2 cellular contexts compared by ENCODE assay signal in the genomic region with DNA sequence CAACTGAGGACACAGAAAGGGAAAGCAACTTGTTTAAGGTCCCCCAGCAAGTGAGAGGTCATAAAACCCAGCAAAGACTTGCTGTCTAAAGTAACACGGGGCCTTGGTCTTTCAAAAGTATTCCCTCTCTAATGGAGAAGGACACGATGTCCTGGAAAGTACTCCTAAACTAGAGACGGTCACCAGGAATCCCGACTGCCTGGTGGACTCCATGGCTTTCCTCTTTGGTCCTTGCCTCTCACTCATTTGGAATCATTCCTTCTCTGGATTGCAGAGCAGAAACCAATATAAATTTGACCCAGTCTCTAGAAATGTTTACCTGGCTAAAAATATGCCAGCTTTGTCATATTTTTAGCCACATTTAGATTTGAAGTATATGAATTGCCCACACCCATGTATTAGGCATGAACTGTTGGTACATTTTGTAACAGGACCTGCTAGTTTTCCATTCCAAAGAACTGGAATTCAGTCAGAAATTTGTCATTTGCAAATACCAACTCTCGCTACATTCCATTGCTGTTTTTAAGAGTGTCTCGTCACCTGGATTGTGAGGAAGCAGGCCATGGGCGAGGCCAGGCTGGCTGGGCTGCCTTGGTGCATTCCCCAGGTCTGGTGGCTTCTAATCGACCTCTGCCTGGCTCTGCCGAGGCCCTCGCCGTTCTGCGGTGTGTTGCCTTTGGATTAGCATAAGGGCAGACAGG.
TF ChIP-seq lines count a peak whose summit lies in the region.

No MANE protein-coding gene starts in this region.

TF ChIP-seq in liver, 16 proteins besides CTCF, POLR2A, EP300 and RAD21 (continued from another document):
- TF ChIP-seq EGR1 (IDR thresholded peaks at IDR 0.05; ENCODE audit: low read depth in 2 of 2) = no peak
- TF ChIP-seq FOXA2 (IDR thresholded peaks at IDR 0.05) = no peak
- no peak for TF ChIP-seq NR2F2 (IDR thresholded peaks at IDR 0.05)
- TF ChIP-seq, protein P1, sequence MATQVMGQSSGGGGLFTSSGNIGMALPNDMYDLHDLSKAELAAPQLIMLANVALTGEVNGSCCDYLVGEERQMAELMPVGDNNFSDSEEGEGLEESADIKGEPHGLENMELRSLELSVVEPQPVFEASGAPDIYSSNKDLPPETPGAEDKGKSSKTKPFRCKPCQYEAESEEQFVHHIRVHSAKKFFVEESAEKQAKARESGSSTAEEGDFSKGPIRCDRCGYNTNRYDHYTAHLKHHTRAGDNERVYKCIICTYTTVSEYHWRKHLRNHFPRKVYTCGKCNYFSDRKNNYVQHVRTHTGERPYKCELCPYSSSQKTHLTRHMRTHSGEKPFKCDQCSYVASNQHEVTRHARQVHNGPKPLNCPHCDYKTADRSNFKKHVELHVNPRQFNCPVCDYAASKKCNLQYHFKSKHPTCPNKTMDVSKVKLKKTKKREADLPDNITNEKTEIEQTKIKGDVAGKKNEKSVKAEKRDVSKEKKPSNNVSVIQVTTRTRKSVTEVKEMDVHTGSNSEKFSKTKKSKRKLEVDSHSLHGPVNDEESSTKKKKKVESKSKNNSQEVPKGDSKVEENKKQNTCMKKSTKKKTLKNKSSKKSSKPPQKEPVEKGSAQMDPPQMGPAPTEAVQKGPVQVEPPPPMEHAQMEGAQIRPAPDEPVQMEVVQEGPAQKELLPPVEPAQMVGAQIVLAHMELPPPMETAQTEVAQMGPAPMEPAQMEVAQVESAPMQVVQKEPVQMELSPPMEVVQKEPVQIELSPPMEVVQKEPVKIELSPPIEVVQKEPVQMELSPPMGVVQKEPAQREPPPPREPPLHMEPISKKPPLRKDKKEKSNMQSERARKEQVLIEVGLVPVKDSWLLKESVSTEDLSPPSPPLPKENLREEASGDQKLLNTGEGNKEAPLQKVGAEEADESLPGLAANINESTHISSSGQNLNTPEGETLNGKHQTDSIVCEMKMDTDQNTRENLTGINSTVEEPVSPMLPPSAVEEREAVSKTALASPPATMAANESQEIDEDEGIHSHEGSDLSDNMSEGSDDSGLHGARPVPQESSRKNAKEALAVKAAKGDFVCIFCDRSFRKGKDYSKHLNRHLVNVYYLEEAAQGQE (IDR thresholded peaks at IDR 0.05) = no peak
- TF ChIP-seq SP1 (IDR thresholded peaks at IDR 0.05) = peak; percentile 16
- TF ChIP-seq, protein P2, sequence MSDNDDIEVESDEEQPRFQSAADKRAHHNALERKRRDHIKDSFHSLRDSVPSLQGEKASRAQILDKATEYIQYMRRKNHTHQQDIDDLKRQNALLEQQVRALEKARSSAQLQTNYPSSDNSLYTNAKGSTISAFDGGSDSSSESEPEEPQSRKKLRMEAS (IDR thresholded peaks at IDR 0.05) = no peak
- no peak for TF ChIP-seq TAF1 (conservative IDR thresholded peaks at IDR 0.05)
TF ChIP-seq in liver: peak in this region for 1.

TF ChIP-seq in HepG2, 621 proteins besides CTCF, POLR2A, EP300 and RAD21 (continued from another document):
- TF ChIP-seq NR2F1 (CRISPR knock-in tag; IDR thresholded peaks at IDR 0.05) = no peak
- no peak for TF ChIP-seq FOSL1 (CRISPR knock-in tag; IDR thresholded peaks at IDR 0.05; ENCODE audit: borderline replicate concordance)
- TF ChIP-seq, protein P3, sequence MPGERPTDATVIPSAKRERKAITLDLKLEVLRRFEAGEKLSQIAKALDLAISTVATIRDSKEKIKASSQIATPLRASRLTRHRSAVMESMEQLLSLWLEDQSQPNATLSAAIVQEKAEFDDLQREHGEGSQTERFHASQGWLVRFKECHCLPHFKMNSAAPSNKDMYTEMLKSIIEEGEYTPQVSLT (CRISPR knock-in tag; IDR thresholded peaks at IDR 0.05; ENCODE audit: borderline replicate concordance, low read depth) = no peak
- TF ChIP-seq SIX4 (CRISPR knock-in tag; IDR thresholded peaks at IDR 0.05) = no peak
- TF ChIP-seq ZNF816 (CRISPR knock-in tag; IDR thresholded peaks at IDR 0.05; ENCODE audit: borderline replicate concordance) = no peak
- TF ChIP-seq, protein P4, sequence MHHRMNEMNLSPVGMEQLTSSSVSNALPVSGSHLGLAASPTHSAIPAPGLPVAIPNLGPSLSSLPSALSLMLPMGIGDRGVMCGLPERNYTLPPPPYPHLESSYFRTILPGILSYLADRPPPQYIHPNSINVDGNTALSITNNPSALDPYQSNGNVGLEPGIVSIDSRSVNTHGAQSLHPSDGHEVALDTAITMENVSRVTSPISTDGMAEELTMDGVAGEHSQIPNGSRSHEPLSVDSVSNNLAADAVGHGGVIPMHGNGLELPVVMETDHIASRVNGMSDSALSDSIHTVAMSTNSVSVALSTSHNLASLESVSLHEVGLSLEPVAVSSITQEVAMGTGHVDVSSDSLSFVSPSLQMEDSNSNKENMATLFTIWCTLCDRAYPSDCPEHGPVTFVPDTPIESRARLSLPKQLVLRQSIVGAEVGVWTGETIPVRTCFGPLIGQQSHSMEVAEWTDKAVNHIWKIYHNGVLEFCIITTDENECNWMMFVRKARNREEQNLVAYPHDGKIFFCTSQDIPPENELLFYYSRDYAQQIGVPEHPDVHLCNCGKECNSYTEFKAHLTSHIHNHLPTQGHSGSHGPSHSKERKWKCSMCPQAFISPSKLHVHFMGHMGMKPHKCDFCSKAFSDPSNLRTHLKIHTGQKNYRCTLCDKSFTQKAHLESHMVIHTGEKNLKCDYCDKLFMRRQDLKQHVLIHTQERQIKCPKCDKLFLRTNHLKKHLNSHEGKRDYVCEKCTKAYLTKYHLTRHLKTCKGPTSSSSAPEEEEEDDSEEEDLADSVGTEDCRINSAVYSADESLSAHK (CRISPR knock-in tag; IDR thresholded peaks at IDR 0.05; ENCODE audit: borderline replicate concordance) = no peak
- TF ChIP-seq, protein P5, sequence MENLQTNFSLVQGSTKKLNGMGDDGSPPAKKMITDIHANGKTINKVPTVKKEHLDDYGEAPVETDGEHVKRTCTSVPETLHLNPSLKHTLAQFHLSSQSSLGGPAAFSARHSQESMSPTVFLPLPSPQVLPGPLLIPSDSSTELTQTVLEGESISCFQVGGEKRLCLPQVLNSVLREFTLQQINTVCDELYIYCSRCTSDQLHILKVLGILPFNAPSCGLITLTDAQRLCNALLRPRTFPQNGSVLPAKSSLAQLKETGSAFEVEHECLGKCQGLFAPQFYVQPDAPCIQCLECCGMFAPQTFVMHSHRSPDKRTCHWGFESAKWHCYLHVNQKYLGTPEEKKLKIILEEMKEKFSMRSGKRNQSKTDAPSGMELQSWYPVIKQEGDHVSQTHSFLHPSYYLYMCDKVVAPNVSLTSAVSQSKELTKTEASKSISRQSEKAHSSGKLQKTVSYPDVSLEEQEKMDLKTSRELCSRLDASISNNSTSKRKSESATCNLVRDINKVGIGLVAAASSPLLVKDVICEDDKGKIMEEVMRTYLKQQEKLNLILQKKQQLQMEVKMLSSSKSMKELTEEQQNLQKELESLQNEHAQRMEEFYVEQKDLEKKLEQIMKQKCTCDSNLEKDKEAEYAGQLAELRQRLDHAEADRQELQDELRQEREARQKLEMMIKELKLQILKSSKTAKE (CRISPR knock-in tag; IDR thresholded peaks at IDR 0.05; ENCODE audit: borderline replicate concordance) = no peak
- no peak for TF ChIP-seq ZNF331 (CRISPR knock-in tag; IDR thresholded peaks at IDR 0.05)
- TF ChIP-seq ISX (CRISPR knock-in tag; conservative IDR thresholded peaks at IDR 0.05) = no peak
- TF ChIP-seq, protein P6, sequence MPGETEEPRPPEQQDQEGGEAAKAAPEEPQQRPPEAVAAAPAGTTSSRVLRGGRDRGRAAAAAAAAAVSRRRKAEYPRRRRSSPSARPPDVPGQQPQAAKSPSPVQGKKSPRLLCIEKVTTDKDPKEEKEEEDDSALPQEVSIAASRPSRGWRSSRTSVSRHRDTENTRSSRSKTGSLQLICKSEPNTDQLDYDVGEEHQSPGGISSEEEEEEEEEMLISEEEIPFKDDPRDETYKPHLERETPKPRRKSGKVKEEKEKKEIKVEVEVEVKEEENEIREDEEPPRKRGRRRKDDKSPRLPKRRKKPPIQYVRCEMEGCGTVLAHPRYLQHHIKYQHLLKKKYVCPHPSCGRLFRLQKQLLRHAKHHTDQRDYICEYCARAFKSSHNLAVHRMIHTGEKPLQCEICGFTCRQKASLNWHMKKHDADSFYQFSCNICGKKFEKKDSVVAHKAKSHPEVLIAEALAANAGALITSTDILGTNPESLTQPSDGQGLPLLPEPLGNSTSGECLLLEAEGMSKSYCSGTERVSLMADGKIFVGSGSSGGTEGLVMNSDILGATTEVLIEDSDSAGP (CRISPR knock-in tag; IDR thresholded peaks at IDR 0.05; ENCODE audit: borderline replicate concordance) = no peak
- no peak for TF ChIP-seq PHF8 (CRISPR knock-in tag; IDR thresholded peaks at IDR 0.05)
TF ChIP-seq in HepG2: peak in this region for 0.
